In genomic region chr5:36555035-36555434, GRCh38 we compare ENCODE assay signal across 1 cellular context. TPM values are rescaled to one million over a fixed set of nuclear protein-coding genes. Genes with fewer than 3 reads are reported as not detected.
"Had no signal": no experiment of that assay in that cellular context is flagged by ENCODE, and none has a peak within 500 bp of the region (broad histone marks: within the 10 kb centered on the region; RNA-seq: fewer than 3 reads in every experiment).

No MANE protein-coding gene starts in this region.

RNA-seq across cellular contexts. Expression of gene SLC1A3, which starts 51.4 kb away (rescaled TPM):
- total RNA-seq: lung microvascular endothelial cell had no signal
